In the genomic region with DNA sequence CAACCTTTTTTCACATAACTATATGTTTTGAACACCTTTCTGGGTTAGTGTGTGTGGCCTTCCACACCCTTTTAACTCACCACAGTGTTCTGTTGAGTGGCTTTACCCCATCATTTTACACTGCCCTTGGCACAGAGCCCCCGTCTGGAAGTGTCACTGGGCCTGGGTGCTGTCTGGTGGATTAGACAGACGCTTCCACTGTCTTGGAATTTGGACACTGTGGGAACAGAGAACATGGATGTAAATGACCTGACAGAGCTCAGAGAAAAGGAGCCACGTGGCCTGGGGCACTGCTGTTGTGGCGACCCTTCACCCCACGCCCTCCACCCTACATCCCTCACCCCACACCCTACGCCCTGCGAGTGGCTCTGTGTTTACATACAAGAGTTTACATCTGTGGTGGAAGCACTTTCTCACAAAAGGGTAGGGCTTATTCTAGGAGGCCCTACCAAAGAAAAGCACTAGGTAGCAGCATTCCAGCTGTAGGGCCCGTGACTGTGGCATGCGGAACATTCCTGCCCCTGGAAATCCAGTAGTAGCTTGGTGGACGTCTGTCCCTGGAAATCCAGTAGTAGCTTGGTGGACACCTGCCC, we compare ENCODE assay signal across 22 cellular contexts. TPM values are rescaled to one million over a fixed set of nuclear protein-coding genes. Genes with fewer than 3 reads are reported as not detected.
A peak's percentile ranks its signal among the peaks of the same experiment; 100 is the strongest.
DNase-seq lines count a peak whose midpoint lies in the region; ATAC-seq, FAIRE-seq and TF ChIP-seq lines count a peak whose summit lies in the region.
"Had no signal": no experiment of that assay in that cellular context is flagged by ENCODE, and none has a peak within 500 bp of the region (broad histone marks: within the 10 kb centered on the region; RNA-seq: fewer than 3 reads in every experiment).

No MANE protein-coding gene starts in this region.

- TF ChIP-seq CTCF in HepG2 (CRISPR knock-in tag; IDR thresholded peaks at IDR 0.05) = 0 out of 2 replicates have a peak, but pooled peaks have one; percentile 6
- TF ChIP-seq CTCF in right lobe of liver (IDR thresholded peaks at IDR 0.05) = no peak
- no peak for TF ChIP-seq CTCF in activated CD8-positive, alpha-beta T cell treated with anti-CD3 and anti-CD28 coated beads for 36 hours (IDR thresholded peaks at IDR 0.05)
- no peak for TF ChIP-seq CTCF in coronary artery (IDR thresholded peaks at IDR 0.05)
- no peak for TF ChIP-seq CTCF in tibial nerve (IDR thresholded peaks at IDR 0.05)

- BruUV-seq in HepG2 (replicated peaks; lab: Mats Ljungman, UMichigan) = no TSS peak

- H3K9me3 ChIP-seq in HepG2 (ENCODE audit: low read length) (no peaks in the 10 kb centered on the region), right lobe of liver (no peaks in the 10 kb centered on the region), tibial nerve (no peaks in the 10 kb centered on the region)
- H3K9me3 ChIP-seq: A549, Peyer's patch had no signal

- H3K27ac ChIP-seq in HepG2 (ENCODE audit: extremely low read length, insufficient read depth, low read length) = no peak overlapping the region
- H3K27ac ChIP-seq in right lobe of liver = no peak overlapping the region
- H3K27ac ChIP-seq in epithelial cell of prostate = peak overlapping the region; percentile 84
- H3K27ac ChIP-seq in coronary artery = no peak overlapping the region
- H3K27ac ChIP-seq in tibial nerve = peak overlapping the region in 1 of 4 donors; percentile 25
- H3K27ac ChIP-seq: A549, HL-60, Peyer's patch had no signal

- intact Hi-C loops in HepG2 (cut with micrococcal nuclease; ENCODE audit: unreplicated experiment) (no loop called here), right lobe of liver (cut with DNase I) (no loop called here)
- intact Hi-C loops in activated CD8-positive, alpha-beta T cell treated with anti-CD3 and anti-CD28 coated beads for 36 hours (cut with micrococcal nuclease) = no loop called here

- DNase-seq in HepG2 (ENCODE audit: low spot score) = no peak
- DNase-seq in right lobe of liver = no peak
- DNase-seq in epithelial cell of prostate (ENCODE audit: low read depth, low spot score) = no peak
- peak; percentile 59 for DNase-seq in mesenteric fat pad (ENCODE audit: low spot score)
- DNase-seq in activated CD8-positive, alpha-beta T cell treated with anti-CD3 and anti-CD28 coated beads for 36 hours = no peak
- DNase-seq in urothelium cell line (ENCODE audit: low spot score) = no peak
- DNase-seq in coronary artery (ENCODE audit: low spot score) = no peak
- DNase-seq in tibial nerve (ENCODE audit: low spot score in 2 of 2) = no peak
- DNase-seq: Calu3; CD4-positive, alpha-beta T cell; HFFc6; NCI-H1092 treated with DMSO at 0.1 percent for 48 hours; NCI-H2081; NCI-H2171 treated with DMSO at 0.1 percent for 48 hours; NCI-H446 treated with DMSO at 0.1 percent for 48 hours; NCI-H69; Peyer's patch had no signal

- ATAC-seq in HepG2 (peak; percentile 52), right lobe of liver (no peak)
- ATAC-seq in activated CD8-positive, alpha-beta T cell treated with anti-CD3 and anti-CD28 coated beads for 36 hours = no peak
- ATAC-seq: A549 had no signal

- in situ Hi-C loops in HepG2 (cut with HindIII; ENCODE audit: extremely low pct_ligation_motif_present, low pct_unique_long_range_greater_than_20kb) = no loop called here

- POLR2A ChIA-PET in HepG2 (lab: Yijun Ruan, JAX) = no interaction called here
- POLR2A ChIA-PET in activated CD8-positive, alpha-beta T cell treated with anti-CD3 and anti-CD28 coated beads for 36 hours (lab: Charles Lee) = no interaction called here

- TF ChIP-seq EP300 in HepG2 (IDR thresholded peaks at IDR 0.05; ENCODE audit: low read depth in 2 of 2, low read length in 2 of 2) = no peak
- no peak for TF ChIP-seq EP300 in HepG2 (CRISPR knock-in tag; IDR thresholded peaks at IDR 0.05; ENCODE audit: borderline replicate concordance)
- no peak for TF ChIP-seq EP300 in tibial nerve (IDR thresholded peaks at IDR 0.05)

- no peaks in the 10 kb centered on the region for H3K9me3 Mint-ChIP-seq in activated CD8-positive, alpha-beta T cell treated with anti-CD3 and anti-CD28 coated beads for 36 hours
- H3K9me3 Mint-ChIP-seq: CD4-positive, alpha-beta T cell; HFFc6 had no signal

- WGBS in HepG2 (ENCODE audit: low lambda C conversion rate) = 30% methylated on average over 9 of the region's 10 CpGs
- 50% methylated on average over 4 of the region's 10 CpGs for WGBS in right lobe of liver (ENCODE audit: insufficient coverage, low coverage, low lambda C conversion rate, missing lambda C conversion rate)
- WGBS in tibial nerve, 2 donors = 64 to 65% methylated on average over 10 of the region's 10 CpGs

- H3K4me3 Mint-ChIP-seq in activated CD8-positive, alpha-beta T cell treated with anti-CD3 and anti-CD28 coated beads for 36 hours = no peak overlapping the region
- H3K4me3 Mint-ChIP-seq: CD4-positive, alpha-beta T cell; HFFc6 had no signal

- H2AFZ ChIP-seq in HepG2 (ENCODE audit: low read length) = no peak overlapping the region

- no peaks in the 10 kb centered on the region for H3K4me1 Mint-ChIP-seq in activated CD8-positive, alpha-beta T cell treated with anti-CD3 and anti-CD28 coated beads for 36 hours (ENCODE audit: low read depth)

- no peaks in the 10 kb centered on the region for H3K27me3 Mint-ChIP-seq in activated CD8-positive, alpha-beta T cell treated with anti-CD3 and anti-CD28 coated beads for 36 hours

- no peak for TF ChIP-seq POLR2A in HepG2 (IDR thresholded peaks at IDR 0.05; ENCODE audit: insufficient read depth in 1 of 2, low read depth in 2 of 2, low read length in 2 of 2)
- TF ChIP-seq POLR2A in right lobe of liver (IDR thresholded peaks at IDR 0.05) = no peak
- no peak for TF ChIP-seq POLR2A in tibial nerve (IDR thresholded peaks at IDR 0.05)

- FAIRE-seq in HepG2 (lab: Jason Lieb, UNC) (no peak), urothelium cell line (lab: Jason Lieb, UNC) (no peak)
- FAIRE-seq: A549, GM12892, HTR-8/SVneo had no signal

- H3K27ac Mint-ChIP-seq in activated CD8-positive, alpha-beta T cell treated with anti-CD3 and anti-CD28 coated beads for 36 hours = no peak overlapping the region
- H3K27ac Mint-ChIP-seq: CD4-positive, alpha-beta T cell; HFFc6 had no signal

- no peak overlapping the region for H3K9ac ChIP-seq in HepG2 (ENCODE audit: insufficient read depth, low read depth, low read length)

- no peaks in the 10 kb centered on the region for H4K20me1 ChIP-seq in HepG2 (ENCODE audit: insufficient read depth, low read length)

- no peak overlapping the region for H3K4me2 ChIP-seq in HepG2 (ENCODE audit: low read depth, low read length)
- H3K4me2 ChIP-seq: A549 had no signal

- no peaks in the 10 kb centered on the region for H3K36me3 Mint-ChIP-seq in activated CD8-positive, alpha-beta T cell treated with anti-CD3 and anti-CD28 coated beads for 36 hours (ENCODE audit: low read depth)

- CTCF ChIA-PET in HepG2 (lab: Yijun Ruan, JAX; ENCODE audit: low intra/inter-chr PET ratio, low total read pairs) = no interaction called here
- CTCF ChIA-PET in activated CD8-positive, alpha-beta T cell treated with anti-CD3 and anti-CD28 coated beads for 36 hours (lab: Charles Lee) = interaction anchor here (0.8 to 1.9 kb wide), 2 partner anchors 40 to 54 kb away, joined by 3 to 5 read pairs; no protein-coding TSS in a partner anchor

- no peak for TF ChIP-seq RAD21 in HepG2 (CRISPR knock-in tag; IDR thresholded peaks at IDR 0.05)

- no peaks in the 10 kb centered on the region for H3K79me2 ChIP-seq in HepG2 (ENCODE audit: insufficient read depth, low read length)

- H3K36me3 ChIP-seq in HepG2 (replicated peaks in 1 of 2; ENCODE audit: control insufficient read depth in 1 of 2, insufficient read depth in 2 of 2, low read length in 2 of 2) = no peaks in the 10 kb centered on the region
- H3K36me3 ChIP-seq in right lobe of liver = no peaks in the 10 kb centered on the region
- no peaks in the 10 kb centered on the region for H3K36me3 ChIP-seq in tibial nerve
- H3K36me3 ChIP-seq: Peyer's patch had no signal

- H3K4me1 ChIP-seq in HepG2 (ENCODE audit: insufficient read depth, low read length) (peaks cover 18% of the 10 kb centered on the region), right lobe of liver (no peaks in the 10 kb centered on the region), tibial nerve (peaks cover 0 to 4% (median 0%) of the 10 kb centered on the region in 4 donors)

- H3K4me3 ChIP-seq in HepG2 (replicated peaks in 1 of 3; ENCODE audit: insufficient read depth in 1 of 3, low read depth in 2 of 3, low read length in 3 of 3) (no peak overlapping the region), right lobe of liver (no peak overlapping the region), coronary artery (no peak overlapping the region), tibial nerve (no peak overlapping the region)
- H3K4me3 ChIP-seq: A549, Peyer's patch had no signal

- H3K27me3 ChIP-seq in HepG2 (ENCODE audit: control insufficient read depth in 1 of 2, insufficient read depth in 2 of 2, low read length in 2 of 2) (no peaks in the 10 kb centered on the region), right lobe of liver (no peaks in the 10 kb centered on the region), tibial nerve (no peaks in the 10 kb centered on the region)
- H3K27me3 ChIP-seq: Peyer's patch had no signal

RNA-seq across cellular contexts. Expression of a gene that starts 47.6 kb away (rescaled TPM):
- 2.9 and 4.4 TPM in 2 replicates for total RNA-seq in HepG2 (2016; rRNA removed; fragmentation: Illumina TruSeq; extraction: Trizol)
- total RNA-seq in HepG2 (2016; cell fraction: cytosol; rRNA removed; fragmentation: Illumina TruSeq; extraction: Trizol; ENCODE audit: low read depth) = 0.71 TPM in 2 replicates
- total RNA-seq in HepG2 (2016; cell fraction: insoluble cytoplasmic fraction; rRNA removed; fragmentation: Illumina TruSeq; extraction: Trizol) = 1.5 and 4.8 TPM in 2 replicates
- 1.5 and 1.9 TPM in 2 replicates for total RNA-seq in HepG2 (2016; cell fraction: membrane; rRNA removed; fragmentation: Illumina TruSeq; extraction: Trizol)
- total RNA-seq in HepG2 (2016; cell fraction: nucleus; rRNA removed; fragmentation: Illumina TruSeq; extraction: Trizol) = 2.9 and 4.5 TPM in 2 replicates
- 3.2 and 3.3 TPM in 2 replicates for polyA plus RNA-seq in HepG2 (2011; rRNA removed)
- 1.4 and 1.6 TPM in 2 replicates for polyA plus RNA-seq in HepG2 (2011; cell fraction: cytosol; rRNA removed)
- 3.7 and 4.2 TPM in 2 replicates for polyA plus RNA-seq in HepG2 (2011; cell fraction: nucleus; rRNA removed)
- 1.1 and 1.3 TPM in 2 replicates for polyA plus RNA-seq in HepG2 (2012)
- 0.20 and 0.24 TPM in 2 replicates for polyA plus RNA-seq in HepG2 (2016; cell fraction: cytosol; fragmentation: Illumina TruSeq; extraction: Trizol; ENCODE audit: low read depth)
- 2.4 and 3.2 TPM in 2 replicates for polyA plus RNA-seq in HepG2 (2016; cell fraction: insoluble cytoplasmic fraction; fragmentation: Illumina TruSeq; extraction: Trizol; ENCODE audit: low read depth)
- 1.0 and 1.1 TPM in 2 replicates for polyA plus RNA-seq in HepG2 (2016; cell fraction: membrane; fragmentation: Illumina TruSeq; extraction: Trizol; ENCODE audit: low read depth)
- polyA plus RNA-seq in HepG2 (2016; cell fraction: nucleus; fragmentation: Illumina TruSeq; extraction: Trizol; ENCODE audit: insufficient read depth, low read depth) = 10.8 TPM in 2 replicates
- 2.2 TPM in 1 of 2 replicates, not detected in the other for polyA minus RNA-seq in HepG2 (2011; rRNA and poly(A)+ RNA removed; ENCODE audit: low replicate concordance)
- polyA minus RNA-seq in HepG2 (2011; cell fraction: cytosol; rRNA and poly(A)+ RNA removed) = 0.53 and 0.99 TPM in 2 replicates
- 1.2 and 2.9 TPM in 2 replicates for polyA minus RNA-seq in HepG2 (2011; cell fraction: nucleus; rRNA and poly(A)+ RNA removed)
- total RNA-seq in right lobe of liver = 1 to 10 TPM in 1 of 6 experiments, under 1 TPM in 5; 0.12 to 2.0 (median 0.38) TPM
- total RNA-seq in mesenteric fat pad = 0.61 TPM
- total RNA-seq in activated CD8-positive, alpha-beta T cell treated with anti-CD3 and anti-CD28 coated beads for 36 hours = 1 to 10 TPM; 2.8 to 3.4 TPM
- 10 to 100 TPM in 2 of 4 donors, 1 to 10 TPM in 2; 7.9 to 14.1 (median 9.8) TPM for total RNA-seq in tibial nerve
- total RNA-seq: HFFc6 had no signal
- polyA plus RNA-seq: BJ had no signal
